ENCODE assay signal across 8 cellular contexts in the genomic region with DNA sequence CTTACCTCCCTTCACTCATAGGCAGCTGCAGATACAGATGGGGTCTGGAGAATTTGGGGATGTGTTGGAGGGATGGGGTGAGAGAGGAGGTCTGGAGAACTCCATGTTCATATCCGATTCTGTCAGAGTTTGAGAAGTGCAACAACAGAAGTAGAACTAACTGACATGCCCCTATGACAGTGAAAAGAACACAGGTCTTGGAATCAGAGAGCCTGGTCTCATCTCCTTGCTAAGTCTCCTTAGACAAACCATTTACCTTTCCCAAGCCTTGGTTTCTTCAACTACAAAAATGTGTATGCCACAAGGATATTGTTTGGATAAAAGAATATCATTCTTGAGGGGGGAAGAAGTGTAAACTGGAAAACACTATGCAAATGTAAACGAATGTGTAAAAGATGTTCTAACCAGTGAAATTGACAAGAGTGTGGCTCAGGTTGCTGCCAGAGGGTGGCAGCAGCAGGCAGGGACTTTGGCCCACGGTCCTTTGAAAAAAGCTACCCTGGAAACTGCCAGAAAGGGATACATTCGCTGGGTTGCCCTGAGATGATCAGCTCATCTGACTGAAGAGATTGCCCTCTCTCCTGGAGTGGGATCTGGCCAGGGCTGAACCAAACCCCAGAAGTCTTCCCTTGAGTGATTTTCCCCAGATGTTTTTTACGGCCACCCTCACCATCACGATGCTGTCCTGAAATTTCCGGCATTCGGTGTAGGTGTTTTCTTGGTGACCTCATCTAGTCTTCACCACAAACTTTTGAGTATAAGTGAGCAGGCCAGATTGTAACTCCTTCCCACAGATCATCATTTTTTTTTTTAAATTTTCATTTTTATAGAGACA. TPM values are rescaled to one million over a fixed set of nuclear protein-coding genes. Genes with fewer than 3 reads are reported as not detected.
DNase-seq lines count a peak whose midpoint lies in the region; ATAC-seq and TF ChIP-seq lines count a peak whose summit lies in the region.

No MANE protein-coding gene starts in this region.

- BruUV-seq in OCI-LY7 (replicated peaks; lab: Mats Ljungman, UMichigan), result no TSS peak

- H4K20me1 ChIP-seq in OCI-LY7 (ENCODE audit: insufficient read depth, low read length), result no peaks in the 10 kb centered on the region

- H3K9me2 ChIP-seq in OCI-LY7 (ENCODE audit: insufficient read depth, low read length), result no peaks in the 10 kb centered on the region

- H3K27me3 ChIP-seq in thyroid gland, result no peaks in the 10 kb centered on the region

- peak; percentile 27 for ATAC-seq in GM19025 (IDR thresholded peaks at IDR 0.05; ENCODE audit: low read depth, unreplicated experiment)

- DNase-seq in Ammon's horn (ENCODE audit: low spot score) (peak; percentile 77), HT-29 (ENCODE audit: low spot score) (peak; percentile 64), OCI-LY7 (ENCODE audit: low spot score) (peak; percentile 75), fibroblast of peridontal ligament (ENCODE audit: extremely low read depth) (peak; percentile 51), occipital lobe (lab: John Stamatoyannopoulos, UW) (peak; percentile 18), thyroid gland (peak; percentile 40 to 59)
- DNase-seq in activated T-cell treated with anti-CD3 and anti-CD28 coated beads, Interleukin-2, amount 50 U/mL, for 48 hours, result peak; percentile 82 to 87

- intact Hi-C loops in OCI-LY7 (cut with micrococcal nuclease; ENCODE audit: unreplicated experiment) (loop anchor here (1.0 kb wide), 2 partner anchors 80 to 318 kb away; no protein-coding TSS in a partner anchor), thyroid gland (cut with DNase I) (loop anchor here (5.0 kb wide), 1 partner anchor 320 kb away; no protein-coding TSS in a partner anchor)

- no peak for TF ChIP-seq POLR2A in thyroid gland (IDR thresholded peaks at IDR 0.05)

- H3K4me2 ChIP-seq in OCI-LY7 (ENCODE audit: low read length), result 0 out of 2 replicates have a peak overlapping the region, but pooled peaks have one; percentile 5

- peak overlapping the region; percentile 20; the same call in 1 of the 2 replicates for H2AFZ ChIP-seq in OCI-LY7 (ENCODE audit: low read length)

- H3K4me3 ChIP-seq in OCI-LY7 (ENCODE audit: low read depth, low read length, poor library complexity, severe bottlenecking), result no peak overlapping the region
- H3K4me3 ChIP-seq in thyroid gland (replicated peaks in 1 of 3), result no peak overlapping the region

- peak; percentile 95 for TF ChIP-seq CTCF in OCI-LY7 (conservative IDR thresholded peaks at IDR 0.05; ENCODE audit: low read length)
- TF ChIP-seq CTCF in thyroid gland (IDR thresholded peaks at IDR 0.05), result peak in 5 of 6 experiments; percentile 20 to 76 (median 66)

- peaks cover 31% of the 10 kb centered on the region for H3K4me1 ChIP-seq in OCI-LY7 (ENCODE audit: insufficient read depth, low read length, poor library complexity, severe bottlenecking)
- H3K4me1 ChIP-seq in thyroid gland, result no peaks in the 10 kb centered on the region

- CTCF ChIA-PET in OCI-LY7 (lab: Charles Lee; ENCODE audit: unreplicated experiment), result interaction anchor here (1.0 to 2.2 kb wide), 2 partner anchors 78 to 81 kb away, joined by 3 to 8 read pairs; no protein-coding TSS in a partner anchor

- H3K79me2 ChIP-seq in OCI-LY7 (ENCODE audit: insufficient read depth, low read depth, low read length), result no peaks in the 10 kb centered on the region

- H3K9me3 ChIP-seq in OCI-LY7 (ENCODE audit: low read length), result no peaks in the 10 kb centered on the region
- no peaks in the 10 kb centered on the region for H3K9me3 ChIP-seq in thyroid gland

- 50 to 56% methylated on average over 8 of the region's 8 CpGs for WGBS in thyroid gland, 2 donors

- H3K36me3 ChIP-seq in OCI-LY7 (ENCODE audit: insufficient read depth, low read length) (no peaks in the 10 kb centered on the region), thyroid gland (no peaks in the 10 kb centered on the region)

- no peak overlapping the region for H3K27ac ChIP-seq in OCI-LY7 (ENCODE audit: low read depth, low read length, poor library complexity, severe bottlenecking)
- no peak overlapping the region for H3K27ac ChIP-seq in thyroid gland

- POLR2A ChIA-PET in OCI-LY7 (lab: Charles Lee), result interaction anchor here (0.5 to 1.5 kb wide), 4 partner anchors 14 to 614 kb away, joined by 3 to 4 read pairs (median 4); no protein-coding TSS in a partner anchor

RNA-seq across cellular contexts. Expression of a gene that starts 17.0 kb away (rescaled TPM):
- not detected in 2 replicates for total RNA-seq in HT-29 (2014; rRNA removed; shearing (Covaris generic))
- not detected in 2 replicates for total RNA-seq in OCI-LY7 (2014; rRNA removed; shearing (Covaris generic))
- total RNA-seq in OCI-LY7 (2022), result not detected in 2 replicates
- total RNA-seq in occipital lobe, result not detected
- total RNA-seq in thyroid gland, result 1 to 10 TPM; 1.9 to 9.7 (median 2.6) TPM

Comparison
In these comparisons a context has a peak if more than half of its experiments do, and no peak if none do; other contexts are left out.
1. DNase-seq: peak in every context shown above with its lines; median percentile 84 in activated T-cell treated with anti-CD3 and anti-CD28 coated beads, Interleukin-2, amount 50 U/mL, for 48 hours; 77 in Ammon's horn; 75 in OCI-LY7; 64 in HT-29; 51 in fibroblast of peridontal ligament; 50 in thyroid gland; 18 in occipital lobe.